Comparison of ENCODE assay signal across 1 cellular context in the genomic region with DNA sequence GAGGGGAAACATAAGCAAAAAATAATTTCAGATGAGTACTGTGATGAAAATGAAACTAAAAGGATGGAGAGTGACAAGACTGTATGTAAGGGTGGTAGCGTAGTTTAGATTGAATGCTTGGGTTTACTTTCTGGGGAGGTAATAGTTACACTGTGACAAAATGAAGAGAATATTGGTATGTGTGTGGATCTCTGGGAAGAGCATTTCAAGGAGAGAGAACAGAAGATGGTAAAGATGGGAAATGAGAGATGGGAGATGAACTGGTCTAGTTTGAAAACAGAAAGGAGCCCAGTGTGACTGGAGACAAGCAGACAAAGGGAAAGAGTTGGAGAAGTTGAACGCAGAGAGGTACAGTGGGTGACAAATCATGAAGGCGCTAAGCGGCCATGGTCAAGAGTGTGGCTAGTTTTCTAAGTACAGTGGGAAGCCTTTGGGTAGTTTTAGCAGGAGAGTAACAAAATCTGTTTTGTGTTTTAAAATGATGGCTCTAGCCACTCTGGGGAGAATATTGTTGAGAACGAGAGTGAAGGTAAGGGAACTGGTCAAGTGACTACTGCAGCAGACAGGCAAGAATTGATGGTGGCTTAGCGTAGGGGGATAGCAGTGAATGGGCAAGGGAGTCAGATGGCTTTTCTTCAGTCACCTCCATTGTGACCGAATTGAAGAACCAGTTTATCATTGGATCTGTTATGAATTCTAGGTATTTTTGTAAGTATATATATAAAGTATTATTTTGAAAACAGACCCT.
TF ChIP-seq lines count a peak whose summit lies in the region.

No MANE protein-coding gene starts in this region.

TF ChIP-seq in IMR-90, 13 proteins besides CTCF, POLR2A, EP300 and RAD21 (continued from another document):
- TF ChIP-seq, protein P1, sequence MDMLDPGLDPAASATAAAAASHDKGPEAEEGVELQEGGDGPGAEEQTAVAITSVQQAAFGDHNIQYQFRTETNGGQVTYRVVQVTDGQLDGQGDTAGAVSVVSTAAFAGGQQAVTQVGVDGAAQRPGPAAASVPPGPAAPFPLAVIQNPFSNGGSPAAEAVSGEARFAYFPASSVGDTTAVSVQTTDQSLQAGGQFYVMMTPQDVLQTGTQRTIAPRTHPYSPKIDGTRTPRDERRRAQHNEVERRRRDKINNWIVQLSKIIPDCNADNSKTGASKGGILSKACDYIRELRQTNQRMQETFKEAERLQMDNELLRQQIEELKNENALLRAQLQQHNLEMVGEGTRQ (IDR thresholded peaks at IDR 0.05; ENCODE audit: low read depth, low read length): no peak
- TF ChIP-seq RFX5 (IDR thresholded peaks at IDR 0.05; ENCODE audit: low read depth, low read length) (no peak), SMC3 (IDR thresholded peaks at IDR 0.05; ENCODE audit: low read depth, low read length) (no peak), BHLHE40 (IDR thresholded peaks at IDR 0.05; ENCODE audit: low read depth, low read length) (no peak), FOS (IDR thresholded peaks at IDR 0.05; ENCODE audit: low read depth, low read length) (no peak), MXI1 (IDR thresholded peaks at IDR 0.05; ENCODE audit: borderline replicate concordance, low read depth, low read length) (no peak), MAZ (IDR thresholded peaks at IDR 0.05; ENCODE audit: borderline replicate concordance, low read depth, low read length) (no peak), CHD1 (IDR thresholded peaks at IDR 0.05; ENCODE audit: low read depth, low read length) (no peak), NFE2L2 (IDR thresholded peaks at IDR 0.05; ENCODE audit: low read depth, low read length) (no peak)
- TF ChIP-seq, protein P2, sequence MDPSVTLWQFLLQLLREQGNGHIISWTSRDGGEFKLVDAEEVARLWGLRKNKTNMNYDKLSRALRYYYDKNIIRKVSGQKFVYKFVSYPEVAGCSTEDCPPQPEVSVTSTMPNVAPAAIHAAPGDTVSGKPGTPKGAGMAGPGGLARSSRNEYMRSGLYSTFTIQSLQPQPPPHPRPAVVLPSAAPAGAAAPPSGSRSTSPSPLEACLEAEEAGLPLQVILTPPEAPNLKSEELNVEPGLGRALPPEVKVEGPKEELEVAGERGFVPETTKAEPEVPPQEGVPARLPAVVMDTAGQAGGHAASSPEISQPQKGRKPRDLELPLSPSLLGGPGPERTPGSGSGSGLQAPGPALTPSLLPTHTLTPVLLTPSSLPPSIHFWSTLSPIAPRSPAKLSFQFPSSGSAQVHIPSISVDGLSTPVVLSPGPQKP (IDR thresholded peaks at IDR 0.05; ENCODE audit: borderline replicate concordance, low read depth, low read length): no peak
TF ChIP-seq in IMR-90: peak in this region for 0.
